7 cellular contexts compared by ENCODE assay signal in the genomic region with DNA sequence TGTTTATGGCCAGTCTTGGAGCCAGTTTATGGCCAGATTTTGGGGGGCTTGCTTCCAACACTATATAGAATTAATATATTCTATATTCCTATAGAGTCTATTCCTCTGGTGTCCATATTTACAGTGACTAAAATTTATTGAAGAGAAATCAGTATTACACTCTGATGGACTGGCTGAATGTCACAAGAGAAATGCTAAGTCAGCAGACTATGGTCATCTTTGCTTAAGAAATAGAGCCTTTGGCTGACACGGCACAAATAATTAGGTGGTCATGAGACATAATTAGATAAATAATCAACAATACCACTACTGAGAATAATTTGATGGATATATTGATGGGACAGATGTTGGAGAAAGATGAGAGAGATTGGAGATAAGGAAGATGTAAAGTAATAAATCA.
"Had no signal": no experiment of that assay in that cellular context is flagged by ENCODE, and none has a peak within 500 bp of the region (broad histone marks: within the 10 kb centered on the region; RNA-seq: fewer than 3 reads in every experiment).

No MANE protein-coding gene starts in this region.

- DNase-seq: GOT3, H7, KG1 had no signal

- H3K4me3 ChIP-seq: HAP-1 had no signal

- H3K4me1 Mint-ChIP-seq: IgD-negative memory B cell had no signal

- H3K4me3 Mint-ChIP-seq: IgD-negative memory B cell had no signal

- H3K36me3 Mint-ChIP-seq: IgD-negative memory B cell had no signal

- H3K9me3 ChIP-seq: HAP-1 had no signal

- H3K36me3 ChIP-seq: HAP-1 had no signal

- H3K27ac ChIP-seq: HL-60 had no signal

- H3K27ac Mint-ChIP-seq: IgD-negative memory B cell had no signal

- ATAC-seq: HCT116 had no signal

- H3K4me1 ChIP-seq: HAP-1 had no signal

- H3K27me3 Mint-ChIP-seq: IgD-negative memory B cell had no signal
